In genomic region chr22:24460418-24461089, GRCh38 we compare ENCODE assay signal across 13 cellular contexts. TPM values are rescaled to one million over a fixed set of nuclear protein-coding genes. Genes with fewer than 3 reads are reported as not detected.
DNase-seq lines count a peak whose midpoint lies in the region; ATAC-seq and TF ChIP-seq lines count a peak whose summit lies in the region.
"Had no signal": no experiment of that assay in that cellular context is flagged by ENCODE, and none has a peak within 500 bp of the region (broad histone marks: within the 10 kb centered on the region; RNA-seq: fewer than 3 reads in every experiment).

No MANE protein-coding gene starts in this region.

- H3K9ac ChIP-seq in Loucy (ENCODE audit: low read depth, low read length, poor library complexity, severe bottlenecking) (no peak overlapping the region), endodermal cell (ENCODE audit: extremely low read depth, low read length, poor library complexity, severe bottlenecking) (no peak overlapping the region)

- no peaks in the 10 kb centered on the region for H3K9me3 Mint-ChIP-seq in natural killer cell treated with Interleukin-12 subunit alpha and Interleukin-12 subunit beta and Interleukin-15 and Interleukin-18, amount 100 ng/mL, for 72 hours
- H3K9me3 Mint-ChIP-seq in natural killer cell: no peaks in the 10 kb centered on the region
- no peaks in the 10 kb centered on the region for H3K9me3 Mint-ChIP-seq in endodermal cell
- H3K9me3 Mint-ChIP-seq: CD8-positive, alpha-beta T cell had no signal

- H3K27me3 Mint-ChIP-seq in natural killer cell treated with Interleukin-12 subunit alpha and Interleukin-12 subunit beta and Interleukin-15 and Interleukin-18, amount 100 ng/mL, for 72 hours: no peaks in the 10 kb centered on the region
- H3K27me3 Mint-ChIP-seq in natural killer cell (ENCODE audit: low read depth in 2 of 2) (no peaks in the 10 kb centered on the region), endodermal cell (ENCODE audit: insufficient read depth) (peaks cover 5% of the 10 kb centered on the region)

- H3K4me2 ChIP-seq in Loucy (ENCODE audit: low read depth, low read length, poor library complexity, severe bottlenecking): no peak overlapping the region

- H3K4me1 ChIP-seq in Loucy (ENCODE audit: insufficient read depth, low read length, poor library complexity, severe bottlenecking): peaks cover 15% of the 10 kb centered on the region
- H3K4me1 ChIP-seq in endodermal cell (ENCODE audit: control insufficient read depth, insufficient read depth, low read length): peaks cover 8% of the 10 kb centered on the region
- H3K4me1 ChIP-seq in upper lobe of right lung: peaks cover 14% of the 10 kb centered on the region

- H3K79me2 ChIP-seq in Loucy (ENCODE audit: insufficient read depth, low read length): no peaks in the 10 kb centered on the region

- H3K9me3 ChIP-seq in Loucy (ENCODE audit: insufficient read depth, low read depth, low read length) (no peaks in the 10 kb centered on the region), endodermal cell (ENCODE audit: control insufficient read depth, low read length) (no peaks in the 10 kb centered on the region), upper lobe of right lung (no peaks in the 10 kb centered on the region)

- ATAC-seq in natural killer cell treated with Interleukin-12 subunit alpha and Interleukin-12 subunit beta and Interleukin-15 and Interleukin-18, amount 100 ng/mL, for 72 hours: peak; percentile 78 to 83
- ATAC-seq in natural killer cell: no peak
- peak; percentile 41 for ATAC-seq in upper lobe of right lung
- ATAC-seq: CD8-positive, alpha-beta T cell had no signal

- H3K27me3 ChIP-seq in Loucy (ENCODE audit: insufficient read depth, low read length, poor library complexity, severe bottlenecking) (no peaks in the 10 kb centered on the region), endodermal cell (ENCODE audit: control insufficient read depth, insufficient read depth, low read length, poor library complexity, severe bottlenecking) (no peaks in the 10 kb centered on the region), upper lobe of right lung (no peaks in the 10 kb centered on the region)

- no peak for DNase-seq in natural killer cell treated with Interleukin-12 subunit alpha and Interleukin-12 subunit beta and Interleukin-15 and Interleukin-18, amount 100 ng/mL, for 72 hours (ENCODE audit: low spot score)
- DNase-seq in natural killer cell (no peak), endodermal cell (peak; percentile 69), upper lobe of right lung (no peak), NCI-H2029 (lab: John Stamatoyannopoulos, UW) (no peak), DMS 273 (lab: John Stamatoyannopoulos, UW; ENCODE audit: unreplicated experiment) (no peak)
- DNase-seq in stimulated activated CD4-positive, alpha-beta T cell treated with anti-CD3 and anti-CD28 coated beads, Interleukin-4, amount 100 ng/mL, for 1 hour: no peak
- DNase-seq: caudate nucleus; CD8-positive, alpha-beta T cell; NCI-H524 treated with DMSO at 0.1 percent for 48 hours had no signal

- H3K4me3 ChIP-seq in Loucy (ENCODE audit: low read length, poor library complexity, severe bottlenecking): no peak overlapping the region
- H3K4me3 ChIP-seq in endodermal cell (ENCODE audit: low read length): no peak overlapping the region
- no peak overlapping the region for H3K4me3 ChIP-seq in upper lobe of right lung

- no peaks in the 10 kb centered on the region for H3K36me3 ChIP-seq in Loucy (ENCODE audit: insufficient read depth, low read length)
- H3K36me3 ChIP-seq in endodermal cell (ENCODE audit: control insufficient read depth, insufficient read depth, low read length): no peaks in the 10 kb centered on the region
- no peaks in the 10 kb centered on the region for H3K36me3 ChIP-seq in upper lobe of right lung

- H3K4me1 Mint-ChIP-seq in natural killer cell treated with Interleukin-12 subunit alpha and Interleukin-12 subunit beta and Interleukin-15 and Interleukin-18, amount 100 ng/mL, for 72 hours (ENCODE audit: low read depth in 2 of 2): peaks cover 11 to 19% of the 10 kb centered on the region in 2 donors
- H3K4me1 Mint-ChIP-seq in natural killer cell (no peaks in the 10 kb centered on the region), endodermal cell (peaks cover 19% of the 10 kb centered on the region)

- H3K36me3 Mint-ChIP-seq in natural killer cell treated with Interleukin-12 subunit alpha and Interleukin-12 subunit beta and Interleukin-15 and Interleukin-18, amount 100 ng/mL, for 72 hours: no peaks in the 10 kb centered on the region
- no peaks in the 10 kb centered on the region for H3K36me3 Mint-ChIP-seq in natural killer cell
- no peaks in the 10 kb centered on the region for H3K36me3 Mint-ChIP-seq in endodermal cell (ENCODE audit: low read depth)

- TF ChIP-seq CTCF in natural killer cell (IDR thresholded peaks at IDR 0.05): no peak
- no peak for TF ChIP-seq CTCF in Loucy (conservative IDR thresholded peaks at IDR 0.05; ENCODE audit: low read length)
- peak; percentile 23 for TF ChIP-seq CTCF in endodermal cell (conservative IDR thresholded peaks at IDR 0.05)
- TF ChIP-seq CTCF in upper lobe of right lung (IDR thresholded peaks at IDR 0.05): no peak

- WGBS in endodermal cell (ENCODE audit: insufficient coverage in 1 of 2, insufficient read length in 1 of 2), 2 experiments: 69 to 82% methylated on average over 10 of the region's 10 CpGs

- intact Hi-C loops in natural killer cell (cut with micrococcal nuclease): no loop called here
- intact Hi-C loops in upper lobe of right lung (cut with DNase I): no loop called here

- H3K27ac ChIP-seq in endodermal cell (ENCODE audit: low read depth, low read length) (no peak overlapping the region), upper lobe of right lung (no peak overlapping the region)

- no peaks in the 10 kb centered on the region for H3K9me2 ChIP-seq in Loucy (replicated peaks; ENCODE audit: low read depth, low read length)

- H2AFZ ChIP-seq in Loucy (ENCODE audit: low read length): peak overlapping the region; percentile 64

- peak overlapping the region; percentile 23 for H3K4me3 Mint-ChIP-seq in natural killer cell treated with Interleukin-12 subunit alpha and Interleukin-12 subunit beta and Interleukin-15 and Interleukin-18, amount 100 ng/mL, for 72 hours
- no peak overlapping the region for H3K4me3 Mint-ChIP-seq in natural killer cell
- H3K4me3 Mint-ChIP-seq in endodermal cell: no peak overlapping the region
- H3K4me3 Mint-ChIP-seq: CD8-positive, alpha-beta T cell had no signal

- H4K20me1 ChIP-seq in Loucy (ENCODE audit: insufficient read depth, low read length, poor library complexity, severe bottlenecking): no peaks in the 10 kb centered on the region

- no peaks in the 10 kb centered on the region for H3F3A ChIP-seq in Loucy (ENCODE audit: low read depth)

- peak overlapping the region in 1 of 2 donors; percentile 61 for H3K27ac Mint-ChIP-seq in natural killer cell treated with Interleukin-12 subunit alpha and Interleukin-12 subunit beta and Interleukin-15 and Interleukin-18, amount 100 ng/mL, for 72 hours
- H3K27ac Mint-ChIP-seq in natural killer cell: no peak overlapping the region
- no peak overlapping the region for H3K27ac Mint-ChIP-seq in endodermal cell
- H3K27ac Mint-ChIP-seq: CD8-positive, alpha-beta T cell had no signal

RNA-seq across cellular contexts. Expression of gene ADORA2A, which starts 33.2 kb away (rescaled TPM):
- total RNA-seq in natural killer cell treated with Interleukin-12 subunit alpha and Interleukin-12 subunit beta and Interleukin-15 and Interleukin-18, amount 100 ng/mL, for 72 hours: 10 to 100 TPM; 29.0 to 81.6 TPM
- 10 to 100 TPM; 11.0 to 15.0 (median 11.7) TPM for total RNA-seq in natural killer cell
- 1 to 10 TPM; 4.1 to 4.7 TPM for total RNA-seq in endodermal cell
- 4.2 TPM for polyA plus RNA-seq in endodermal cell (2013, experiment 1 of 2)
- 4.4 TPM for polyA plus RNA-seq in endodermal cell (2013, experiment 2 of 2)
- 17.2 TPM for total RNA-seq in upper lobe of right lung

RNA-seq across cellular contexts. Expression of gene UPB1, which starts 34.6 kb away (rescaled TPM):
- total RNA-seq in natural killer cell treated with Interleukin-12 subunit alpha and Interleukin-12 subunit beta and Interleukin-15 and Interleukin-18, amount 100 ng/mL, for 72 hours: 1 to 10 TPM in 1 of 2 donors, under 1 TPM in 1; 0.84 to 1.9 TPM
- total RNA-seq in natural killer cell: 1 to 10 TPM in 1 of 3 donors, under 1 TPM in 2; 0.33 to 1.6 (median 0.50) TPM
- under 1 TPM in 1 of 2 donors, not detected in 1; 0.40 TPM for total RNA-seq in endodermal cell
- 0.14 TPM for polyA plus RNA-seq in endodermal cell (2013, experiment 1 of 2)
- 0.33 TPM for polyA plus RNA-seq in endodermal cell (2013, experiment 2 of 2)
- 1.5 TPM for total RNA-seq in upper lobe of right lung
- total RNA-seq: LHCN-M2 had no signal
- polyA plus RNA-seq: keratinocyte had no signal

Comparison
In these comparisons a context has a peak if more than half of its experiments do, and no peak if none do; other contexts are left out.
1. ATAC-seq: peak in natural killer cell treated with Interleukin-12 subunit alpha and Interleukin-12 subunit beta and Interleukin-15 and Interleukin-18, amount 100 ng/mL, for 72 hours (2 of 2) and upper lobe of right lung (single experiment); none in natural killer cell (0 of 3).